Comparison of ENCODE assay signal across 8 cellular contexts in the genomic region with DNA sequence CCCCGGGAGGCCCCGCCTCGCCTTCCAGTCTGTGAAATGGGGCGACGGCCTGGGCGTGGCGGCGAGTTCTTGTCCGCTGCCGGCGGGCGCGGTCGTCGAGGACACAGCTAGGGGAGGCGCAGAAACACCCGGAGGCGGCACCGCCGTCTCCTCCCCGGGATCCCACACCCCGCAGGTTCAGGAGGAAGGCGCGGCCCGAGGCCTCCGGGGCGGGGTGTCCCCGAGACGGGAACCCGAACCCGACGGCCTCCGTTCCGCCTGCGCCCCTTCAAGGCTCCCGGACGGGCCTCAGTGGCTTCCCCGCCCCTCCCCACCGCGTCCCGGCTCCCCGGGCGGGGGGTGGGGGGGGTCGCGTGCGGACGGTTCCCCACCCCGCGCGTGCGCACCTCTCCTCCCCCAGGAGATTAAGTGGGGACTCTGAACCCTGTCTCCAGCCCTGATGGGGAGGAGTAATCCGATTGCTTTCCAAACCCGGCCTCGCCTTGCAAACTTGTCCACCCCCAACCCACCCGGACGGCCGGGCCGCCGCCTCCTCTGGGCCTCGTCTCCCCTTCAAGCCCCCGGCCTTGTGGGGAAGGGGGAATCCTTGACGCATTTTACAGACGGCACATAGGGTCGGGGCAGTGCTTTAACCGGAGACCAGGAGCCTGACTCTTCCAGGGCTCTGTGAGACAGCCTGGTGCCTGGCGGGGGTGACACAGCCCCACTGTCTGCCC. TPM values are rescaled to one million over a fixed set of nuclear protein-coding genes. Genes with fewer than 3 reads are reported as not detected.
A peak's percentile ranks its signal among the peaks of the same experiment; 100 is the strongest.
DNase-seq lines count a peak whose midpoint lies in the region; ATAC-seq and TF ChIP-seq lines count a peak whose summit lies in the region.

No MANE protein-coding gene starts in this region.

- CTCF ChIA-PET in CD8-positive, alpha-beta T cell (lab: Charles Lee) = interaction anchor here (2.0 kb wide), 1 partner anchor 20 kb away, joined by 8 read pairs; no protein-coding TSS in a partner anchor
- CTCF ChIA-PET in mammary epithelial cell (lab: Charles Lee; ENCODE audit: low non-redundant PET) = no interaction called here

- H3K79me2 ChIP-seq in mammary epithelial cell (ENCODE audit: insufficient read depth, low read length) = no peaks in the 10 kb centered on the region

- peaks cover 4% of the 10 kb centered on the region for H3K4me1 Mint-ChIP-seq in CD8-positive, alpha-beta T cell (ENCODE audit: low read depth)
- peaks cover 0 to 2% (median 1%) of the 10 kb centered on the region in 3 donors for H3K4me1 Mint-ChIP-seq in IgD-negative memory B cell
- peaks cover 4% of the 10 kb centered on the region for H3K4me1 Mint-ChIP-seq in glutamatergic neuron (ENCODE audit: low read depth, unreplicated experiment)

- no peaks in the 10 kb centered on the region for H3K36me3 ChIP-seq in CD8-positive, alpha-beta T cell (ENCODE audit: insufficient read depth, low read length)
- H3K36me3 ChIP-seq in mammary epithelial cell (ENCODE audit: insufficient read depth, low read length) (no peaks in the 10 kb centered on the region), mucosa of stomach (ENCODE audit: control insufficient read depth, insufficient read depth, low read length) (no peaks in the 10 kb centered on the region)

- H3K9ac ChIP-seq in mammary epithelial cell (ENCODE audit: insufficient read depth, low read length) = no peak overlapping the region
- H3K9ac ChIP-seq in mucosa of stomach (ENCODE audit: low read length) = peak overlapping the region; percentile 57

- peak overlapping the region; percentile 54 for H2AFZ ChIP-seq in mammary epithelial cell (ENCODE audit: low read depth, low read length)

- in situ Hi-C loops in mammary epithelial cell (cut with MboI; ENCODE audit: low sequenced_read_pairs in 2 of 2) = no loop called here

- peak overlapping the region; percentile 11 for H3K4me3 Mint-ChIP-seq in CD8-positive, alpha-beta T cell
- H3K4me3 Mint-ChIP-seq in IgD-negative memory B cell (peak overlapping the region in 3 of 4 donors; percentile 32 to 63 (median 57)), glutamatergic neuron (ENCODE audit: unreplicated experiment) (no peak overlapping the region)

- peaks cover 5% of the 10 kb centered on the region for H3K4me1 ChIP-seq in CD8-positive, alpha-beta T cell (ENCODE audit: insufficient read depth, low read length)
- H3K4me1 ChIP-seq in mammary epithelial cell (ENCODE audit: insufficient read depth, low read length) = peaks cover 27% of the 10 kb centered on the region
- H3K4me1 ChIP-seq in mucosa of stomach (ENCODE audit: control insufficient read depth, insufficient read depth, low read length) = peaks cover 20% of the 10 kb centered on the region

- peak; percentile 36 for ATAC-seq in CD8-positive, alpha-beta T cell
- ATAC-seq in GM18511 (IDR thresholded peaks at IDR 0.05; ENCODE audit: unreplicated experiment) = no peak

- peaks cover 15% of the 10 kb centered on the region for H3K27me3 ChIP-seq in CD8-positive, alpha-beta T cell (ENCODE audit: insufficient read depth, low read length)
- no peaks in the 10 kb centered on the region for H3K27me3 ChIP-seq in mammary epithelial cell (ENCODE audit: insufficient read depth, low read length)
- H3K27me3 ChIP-seq in mucosa of stomach (ENCODE audit: control insufficient read depth, insufficient read depth, low read length) = peaks cover 15% of the 10 kb centered on the region

- WGBS in mammary epithelial cell (ENCODE audit: low coverage, missing lambda C conversion rate) = 51% methylated on average over 21 of the region's 66 CpGs

- intact Hi-C loops in CD8-positive, alpha-beta T cell (cut with DNase I, micrococcal nuclease) = no loop called here
- intact Hi-C loops in mammary epithelial cell (cut with micrococcal nuclease) = loop anchor here (5.0 kb wide), 1 partner anchor 47 kb away; a partner anchor contains a TSS

- dilution Hi-C loops in mammary epithelial cell (cut with HindIII; ENCODE audit: low sequenced_read_pairs) = loop anchor here (5.0 kb wide), 1 partner anchor 42 kb away; no protein-coding TSS in a partner anchor

- no peak overlapping the region for H3K27ac Mint-ChIP-seq in CD8-positive, alpha-beta T cell
- H3K27ac Mint-ChIP-seq in IgD-negative memory B cell (no peak overlapping the region), glutamatergic neuron (ENCODE audit: unreplicated experiment) (no peak overlapping the region)

- no peaks in the 10 kb centered on the region for H3K36me3 Mint-ChIP-seq in CD8-positive, alpha-beta T cell
- H3K36me3 Mint-ChIP-seq in IgD-negative memory B cell (peaks cover 4% of the 10 kb centered on the region), glutamatergic neuron (ENCODE audit: unreplicated experiment) (no peaks in the 10 kb centered on the region)

- H3K4me2 ChIP-seq in mammary epithelial cell (ENCODE audit: insufficient read depth, low read depth, low read length) = no peak overlapping the region

- DNase-seq in CD8-positive, alpha-beta T cell = peak in 2 of 7 experiments; percentile 16 to 30
- no peak for DNase-seq in mammary epithelial cell
- no peak for DNase-seq in ureter (ENCODE audit: low spot score)
- DNase-seq in NCI-H2029 treated with DMSO at 0.1 percent for 48 hours (lab: John Stamatoyannopoulos, UW) = no peak
- DNase-seq in glutamatergic neuron = no peak

- H4K20me1 ChIP-seq in mammary epithelial cell (ENCODE audit: insufficient read depth, low read length) = no peaks in the 10 kb centered on the region

- H3K9me3 Mint-ChIP-seq in CD8-positive, alpha-beta T cell = no peaks in the 10 kb centered on the region
- H3K9me3 Mint-ChIP-seq in IgD-negative memory B cell = peaks cover 0 to 2% (median 0%) of the 10 kb centered on the region in 3 donors
- no peaks in the 10 kb centered on the region for H3K9me3 Mint-ChIP-seq in glutamatergic neuron (ENCODE audit: unreplicated experiment)

- no peak for TF ChIP-seq CTCF in CD8-positive, alpha-beta T cell (IDR thresholded peaks at IDR 0.05)
- TF ChIP-seq CTCF in mammary epithelial cell (conservative IDR thresholded peaks at IDR 0.05 in 1 of 2, IDR thresholded peaks at IDR 0.05 in 1 of 2; ENCODE audit: extremely low read depth in 1 of 2, insufficient read depth in 1 of 2, low read depth in 1 of 2, low read length in 2 of 2) (no peak), glutamatergic neuron (IDR thresholded peaks at IDR 0.05; ENCODE audit: partially characterized antibody, unreplicated experiment) (no peak)

- no peak overlapping the region for H3K27ac ChIP-seq in CD8-positive, alpha-beta T cell (ENCODE audit: low read depth, low read length)
- H3K27ac ChIP-seq in mammary epithelial cell (ENCODE audit: insufficient read depth, low read depth, low read length) = no peak overlapping the region

- peak overlapping the region; percentile 15 for H3K4me3 ChIP-seq in CD8-positive, alpha-beta T cell (ENCODE audit: low read depth, low read length)
- H3K4me3 ChIP-seq in mammary epithelial cell (replicated peaks in 1 of 3; ENCODE audit: insufficient read depth in 1 of 3, low read depth in 2 of 3, low read length in 3 of 3) (no peak overlapping the region), mucosa of stomach (ENCODE audit: low read length) (no peak overlapping the region)

- peaks cover 35% of the 10 kb centered on the region for H3K27me3 Mint-ChIP-seq in CD8-positive, alpha-beta T cell (ENCODE audit: low read depth)
- H3K27me3 Mint-ChIP-seq in IgD-negative memory B cell (peaks cover 24% of the 10 kb centered on the region), glutamatergic neuron (ENCODE audit: unreplicated experiment) (peaks cover 15% of the 10 kb centered on the region)

- H3K9me3 ChIP-seq in CD8-positive, alpha-beta T cell (ENCODE audit: low read length) = no peaks in the 10 kb centered on the region
- no peaks in the 10 kb centered on the region for H3K9me3 ChIP-seq in mammary epithelial cell (replicated peaks; ENCODE audit: insufficient read depth, low read length)
- H3K9me3 ChIP-seq in mucosa of stomach (ENCODE audit: control insufficient read depth, low read length) = no peaks in the 10 kb centered on the region

- BruUV-seq in mammary epithelial cell (replicated peaks; lab: Mats Ljungman, UMichigan) = no TSS peak

- POLR2A ChIA-PET in CD8-positive, alpha-beta T cell (lab: Charles Lee) = interaction anchor here (0.6 to 0.8 kb wide), 2 partner anchors 14 to 21 kb away, joined by 3 read pairs; no protein-coding TSS in a partner anchor

RNA-seq across cellular contexts. Expression of a gene that starts 35.3 kb away (rescaled TPM):
- 1 to 10 TPM; 4.7 to 5.0 TPM for total RNA-seq in CD8-positive, alpha-beta T cell
- polyA plus RNA-seq in IgD-negative memory B cell (0.93 TPM), mammary epithelial cell (8.8 TPM)
- total RNA-seq in mammary epithelial cell (10 to 100 TPM; 11.8 to 24.0 TPM), ureter (11.5 TPM), glutamatergic neuron (ENCODE audit: unreplicated experiment) (3.5 TPM)
- polyA minus RNA-seq in mammary epithelial cell = 8.6 TPM

RNA-seq across cellular contexts. Expression of a gene that starts 47.5 kb away (rescaled TPM):
- total RNA-seq in CD8-positive, alpha-beta T cell = 10 to 100 TPM; 31.7 to 34.4 TPM
- polyA plus RNA-seq in IgD-negative memory B cell (1.2 TPM), mammary epithelial cell (24.6 TPM)
- total RNA-seq in mammary epithelial cell (10 to 100 TPM; 18.7 to 45.6 TPM), ureter (21.9 TPM), glutamatergic neuron (ENCODE audit: unreplicated experiment) (14.3 TPM)
- 40.4 TPM for polyA minus RNA-seq in mammary epithelial cell
